8 cellular contexts compared by ENCODE assay signal in the genomic region with DNA sequence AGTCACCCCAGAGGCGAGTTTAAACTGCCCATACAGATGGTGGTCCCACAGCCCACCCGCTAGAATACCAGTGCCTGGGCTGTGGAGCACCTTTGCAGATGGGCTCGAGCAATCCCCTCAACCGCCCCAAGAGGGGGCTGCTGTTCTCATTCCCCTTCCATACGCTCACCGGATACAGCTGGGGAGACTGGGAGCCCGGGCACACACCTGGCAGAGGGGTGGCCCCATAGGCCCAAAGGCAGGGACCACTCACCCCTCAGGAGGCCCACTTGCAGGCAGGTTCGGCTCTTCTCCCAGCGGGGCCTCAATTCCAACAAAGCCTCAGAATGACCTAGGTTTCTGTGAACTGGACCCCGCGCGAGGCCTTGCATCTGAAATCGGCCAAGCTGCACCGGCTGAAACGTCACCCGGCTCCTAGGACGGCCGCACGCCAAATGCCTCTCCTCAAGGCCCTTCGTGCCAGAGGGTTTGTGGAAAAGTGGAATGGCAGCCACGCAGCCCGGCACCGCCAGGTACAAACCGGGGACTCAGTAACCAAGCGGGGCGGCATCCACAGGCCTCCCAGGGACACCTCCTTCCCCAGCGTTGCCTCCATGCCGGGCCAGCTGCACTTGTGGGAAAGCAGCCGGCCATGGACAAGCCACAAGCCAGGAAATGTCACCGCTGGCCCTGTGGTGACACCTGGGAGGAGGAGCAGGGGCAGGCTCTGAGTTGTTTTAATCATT. TPM values are rescaled to one million over a fixed set of nuclear protein-coding genes. Genes with fewer than 3 reads are reported as not detected.
A peak's percentile ranks its signal among the peaks of the same experiment; 100 is the strongest.
DNase-seq lines count a peak whose midpoint lies in the region; ATAC-seq, FAIRE-seq and TF ChIP-seq lines count a peak whose summit lies in the region.

No MANE protein-coding gene starts in this region.

- H3K27ac ChIP-seq in right atrium auricular region: no peak overlapping the region
- H3K27ac ChIP-seq in tibial artery: no peak overlapping the region

- H3K36me3 ChIP-seq in right atrium auricular region (peaks cover 19% of the 10 kb centered on the region), tibial artery (peaks cover 10 to 59% (median 45%) of the 10 kb centered on the region in 3 donors)

- ATAC-seq in HG03097 (IDR thresholded peaks at IDR 0.05; ENCODE audit: low FRiP score, unreplicated experiment): no peak

- FAIRE-seq in GM19239 (lab: Jason Lieb, UNC): no peak

- H3K9me3 ChIP-seq in right atrium auricular region (no peaks in the 10 kb centered on the region), tibial artery (no peaks in the 10 kb centered on the region)

- intact Hi-C loops in tibial artery (cut with DNase I; ENCODE audit: low total_unique reads): no loop called here

- CTCF ChIA-PET in HEK293T (lab: Yijun Ruan, JAX): interaction anchor here (1.8 kb wide), 1 partner anchor 10 kb away, joined by 9 read pairs; no protein-coding TSS in a partner anchor

- DNase-seq in AG10803 (ENCODE audit: low read depth): no peak
- peak; percentile 66 for DNase-seq in HEK293T (ENCODE audit: extremely low spot score)
- DNase-seq in activated CD8-positive, alpha-beta memory T cell treated with anti-CD3 and anti-CD28 coated beads, Interleukin-2, amount 50 U/mL, for 4 hours: peak; percentile 40
- DNase-seq in right atrium auricular region (ENCODE audit: low spot score): no peak
- DNase-seq in tibial artery: no peak
- DNase-seq in GM19239 (ENCODE audit: insufficient read length, low spot score): no peak
- no peak for DNase-seq in ureter (ENCODE audit: low spot score)

- peak; percentile 59 for TF ChIP-seq CTCF in AG10803 (conservative IDR thresholded peaks at IDR 0.05; ENCODE audit: low read length)
- peak; percentile 55 to 66 for TF ChIP-seq CTCF in right atrium auricular region (IDR thresholded peaks at IDR 0.05)
- TF ChIP-seq CTCF in tibial artery (IDR thresholded peaks at IDR 0.05): peak; percentile 36 to 46

- no peak overlapping the region for H3K4me3 ChIP-seq in AG10803 (ENCODE audit: low read length)
- H3K4me3 ChIP-seq in right atrium auricular region: no peak overlapping the region
- no peak overlapping the region for H3K4me3 ChIP-seq in tibial artery

- H3K4me1 ChIP-seq in right atrium auricular region: peaks cover 0 to 37% of the 10 kb centered on the region in 2 donors
- H3K4me1 ChIP-seq in tibial artery: peaks cover 0 to 22% (median 10%) of the 10 kb centered on the region in 4 donors

- H3K27me3 ChIP-seq in right atrium auricular region (no peaks in the 10 kb centered on the region), tibial artery (no peaks in the 10 kb centered on the region)

- POLR2A ChIA-PET in HEK293T (lab: Yijun Ruan, JAX): no interaction called here

TF ChIP-seq in HEK293T, 16 proteins besides CTCF, POLR2A, EP300 and RAD21:
- TF ChIP-seq SP1 (IDR thresholded peaks at IDR 0.05) (no peak), FOXA1 (IDR thresholded peaks at IDR 0.05) (no peak), TARDBP (IDR thresholded peaks at IDR 0.05) (no peak), L3MBTL2 (conservative IDR thresholded peaks at IDR 0.05) (no peak), CTBP1 (IDR thresholded peaks at IDR 0.05; ENCODE audit: borderline replicate concordance) (no peak), ARNT (IDR thresholded peaks at IDR 0.05) (no peak), PKNOX1 (IDR thresholded peaks at IDR 0.05) (no peak), SUZ12 (IDR thresholded peaks at IDR 0.05) (no peak), HDGF (IDR thresholded peaks at IDR 0.05; ENCODE audit: borderline replicate concordance) (no peak), FOXM1 (IDR thresholded peaks at IDR 0.05; ENCODE audit: borderline replicate concordance) (no peak), FOXK2 (IDR thresholded peaks at IDR 0.05) (no peak), LEF1 (IDR thresholded peaks at IDR 0.05; ENCODE audit: borderline replicate concordance) (no peak), ELF4 (IDR thresholded peaks at IDR 0.05) (no peak)

RNA-seq across cellular contexts. Expression of gene MLLT1, which starts 18.7 kb away (rescaled TPM):
- 10 to 100 TPM; 21.2 to 36.9 TPM for total RNA-seq in right atrium auricular region
- 68.3 TPM for total RNA-seq in ureter

Comparison
In these comparisons a context has a peak if more than half of its experiments do, and no peak if none do; other contexts are left out.
1. DNase-seq: peak in HEK293T (single experiment) and activated CD8-positive, alpha-beta memory T cell treated with anti-CD3 and anti-CD28 coated beads, Interleukin-2, amount 50 U/mL, for 4 hours (single experiment); none in AG10803 (single experiment), right atrium auricular region (single experiment), tibial artery (0 of 2), GM19239 (single experiment) and ureter (single experiment).
2. Peak in every context shown above with its lines, with median percentiles within 50 percentile points of each other: CTCF ChIP-seq.